Comparison of ENCODE assay signal across 19 cellular contexts in genomic region chr11:73228268-73229134, GRCh38. TPM values are rescaled to one million over a fixed set of nuclear protein-coding genes. Genes with fewer than 3 reads are reported as not detected.
DNase-seq lines count a peak whose midpoint lies in the region; ATAC-seq, FAIRE-seq and TF ChIP-seq lines count a peak whose summit lies in the region.
"Had no signal": no experiment of that assay in that cellular context is flagged by ENCODE, and none has a peak within 500 bp of the region (broad histone marks: within the 10 kb centered on the region; RNA-seq: fewer than 3 reads in every experiment).

No MANE protein-coding gene starts in this region.

- no peaks in the 10 kb centered on the region for H3K9me3 Mint-ChIP-seq in nephron progenitor cell
- H3K9me3 Mint-ChIP-seq: activated T-helper 17 cell treated with anti-CD3 and anti-CD28 coated beads, Interleukin-2, amount 50 U/mL, for 72 hours; CD8-positive, alpha-beta T cell; neural crest cell had no signal

- no peak for TF ChIP-seq EP300 in HepG2 (IDR thresholded peaks at IDR 0.05; ENCODE audit: low read depth in 2 of 2, low read length in 2 of 2)
- TF ChIP-seq EP300 in HepG2 (CRISPR knock-in tag; IDR thresholded peaks at IDR 0.05; ENCODE audit: borderline replicate concordance): no peak
- TF ChIP-seq EP300 in GM12878 (IDR thresholded peaks at IDR 0.05; ENCODE audit: borderline replicate concordance in 1 of 2, control insufficient read depth in 1 of 2, low read depth in 2 of 2, low read length in 2 of 2): no peak

- H3K36me3 ChIP-seq in HepG2 (replicated peaks in 1 of 2; ENCODE audit: control insufficient read depth in 1 of 2, insufficient read depth in 2 of 2, low read length in 2 of 2): no peaks in the 10 kb centered on the region
- H3K36me3 ChIP-seq in right lobe of liver: no peaks in the 10 kb centered on the region
- H3K36me3 ChIP-seq in GM12878 (ENCODE audit: control insufficient read depth in 2 of 2, insufficient read depth in 2 of 2, low read length in 1 of 2): no peaks in the 10 kb centered on the region
- peaks cover 0 to 4% of the 10 kb centered on the region in 2 donors for H3K36me3 ChIP-seq in small intestine (ENCODE audit: control insufficient read depth in 2 of 2, insufficient read depth in 2 of 2, low read length in 2 of 2)
- H3K36me3 ChIP-seq: breast epithelium, SJCRH30 had no signal

- H3K9ac ChIP-seq in HepG2 (ENCODE audit: insufficient read depth, low read depth, low read length) (no peak overlapping the region), GM12878 (ENCODE audit: control insufficient read depth, insufficient read depth, low read length) (no peak overlapping the region)

- POLR2A ChIA-PET in HepG2 (lab: Yijun Ruan, JAX) (no interaction called here), GM12878 (lab: Charles Lee) (no interaction called here)

- H3K4me2 ChIP-seq in HepG2 (ENCODE audit: low read depth, low read length): no peak overlapping the region
- no peak overlapping the region for H3K4me2 ChIP-seq in GM12878 (ENCODE audit: control insufficient read depth, insufficient read depth)

- RAD21 ChIA-PET in GM12878 (lab: Charles Lee; ENCODE audit: unreplicated experiment): no interaction called here

- H3K36me3 Mint-ChIP-seq in nephron progenitor cell (ENCODE audit: low read depth): no peaks in the 10 kb centered on the region
- H3K36me3 Mint-ChIP-seq: CD8-positive, alpha-beta T cell had no signal

- CTCF ChIA-PET in HepG2 (lab: Yijun Ruan, JAX; ENCODE audit: low intra/inter-chr PET ratio, low total read pairs) (no interaction called here), GM12878 (lab: Yijun Ruan, JAX) (no interaction called here)

- peaks cover 24% of the 10 kb centered on the region for H3K4me1 Mint-ChIP-seq in nephron progenitor cell
- H3K4me1 Mint-ChIP-seq: activated T-helper 17 cell treated with anti-CD3 and anti-CD28 coated beads, Interleukin-2, amount 50 U/mL, for 72 hours; neural crest cell had no signal

- H3K4me3 Mint-ChIP-seq in nephron progenitor cell: no peak overlapping the region
- H3K4me3 Mint-ChIP-seq: activated T-helper 17 cell treated with anti-CD3 and anti-CD28 coated beads, Interleukin-2, amount 50 U/mL, for 72 hours; CD8-positive, alpha-beta T cell; neural crest cell had no signal

- intact Hi-C loops in HepG2 (cut with micrococcal nuclease; ENCODE audit: unreplicated experiment) (no loop called here), right lobe of liver (cut with DNase I) (no loop called here), GM12878 (cut with micrococcal nuclease; ENCODE audit: unreplicated experiment) (no loop called here)

- TF ChIP-seq POLR2A in HepG2 (IDR thresholded peaks at IDR 0.05; ENCODE audit: insufficient read depth in 1 of 2, low read depth in 2 of 2, low read length in 2 of 2) (no peak), right lobe of liver (IDR thresholded peaks at IDR 0.05) (no peak), GM12878 (IDR thresholded peaks at IDR 0.05; ENCODE audit: low read depth, low read length) (no peak)

- TF ChIP-seq RAD21 in HepG2 (CRISPR knock-in tag; IDR thresholded peaks at IDR 0.05): no peak
- TF ChIP-seq RAD21 in GM12878 (IDR thresholded peaks at IDR 0.05; ENCODE audit: insufficient read depth, low read depth, low read length): no peak

- no peak overlapping the region for H3K27ac Mint-ChIP-seq in nephron progenitor cell
- H3K27ac Mint-ChIP-seq: activated T-helper 17 cell treated with anti-CD3 and anti-CD28 coated beads, Interleukin-2, amount 50 U/mL, for 72 hours; CD8-positive, alpha-beta T cell had no signal

- peaks cover 9% of the 10 kb centered on the region for H3K4me1 ChIP-seq in HepG2 (ENCODE audit: insufficient read depth, low read length)
- peaks cover 0 to 13% (median 3%) of the 10 kb centered on the region in 4 donors for H3K4me1 ChIP-seq in right lobe of liver
- H3K4me1 ChIP-seq in GM12878 (ENCODE audit: control insufficient read depth, insufficient read depth, low read length): no peaks in the 10 kb centered on the region
- no peaks in the 10 kb centered on the region for H3K4me1 ChIP-seq in small intestine (ENCODE audit: control insufficient read depth in 2 of 2, insufficient read depth in 1 of 2, low read depth in 1 of 2, low read length in 1 of 2)

- no TSS peak for BruUV-seq in HepG2 (replicated peaks; lab: Mats Ljungman, UMichigan)
- no TSS peak for BruUV-seq in GM12878 (replicated peaks; lab: Mats Ljungman, UMichigan)

- H3K4me3 ChIP-seq in HepG2 (replicated peaks in 1 of 3; ENCODE audit: insufficient read depth in 1 of 3, low read depth in 2 of 3, low read length in 3 of 3) (no peak overlapping the region), right lobe of liver (no peak overlapping the region), GM12878 (no peak overlapping the region), small intestine (ENCODE audit: low read depth in 1 of 2, low read length in 2 of 2) (no peak overlapping the region)
- H3K4me3 ChIP-seq: breast epithelium, SJCRH30 had no signal

- H3K27ac ChIP-seq in HepG2 (ENCODE audit: extremely low read length, insufficient read depth, low read length): no peak overlapping the region
- no peak overlapping the region for H3K27ac ChIP-seq in right lobe of liver
- H3K27ac ChIP-seq in GM12878 (ENCODE audit: control insufficient read depth, insufficient read depth): no peak overlapping the region
- H3K27ac ChIP-seq in small intestine (ENCODE audit: low read depth in 1 of 2, low read length in 1 of 2): no peak overlapping the region
- H3K27ac ChIP-seq: SJCRH30 had no signal

- WGBS in HepG2 (ENCODE audit: low lambda C conversion rate): 48% methylated on average over 2 of the region's 4 CpGs
- 70% methylated on average over 2 of the region's 4 CpGs for WGBS in right lobe of liver (ENCODE audit: insufficient coverage, low coverage, low lambda C conversion rate, missing lambda C conversion rate)
- WGBS in GM12878 (ENCODE audit: insufficient coverage, insufficient replicate concordance, low lambda C conversion rate, missing lambda C conversion rate): 23% methylated on average over 4 of the region's 4 CpGs
- 44 to 69% (median 60%) methylated on average over 4 of the region's 4 CpGs for WGBS in small intestine, 3 donors

- H3K79me2 ChIP-seq in HepG2 (ENCODE audit: insufficient read depth, low read length) (no peaks in the 10 kb centered on the region), GM12878 (ENCODE audit: control insufficient read depth, insufficient read depth, low read length) (no peaks in the 10 kb centered on the region)

- no peak for FAIRE-seq in HepG2 (lab: Jason Lieb, UNC)
- no peak for FAIRE-seq in GM12878 (lab: Jason Lieb, UNC)
- no peak for FAIRE-seq in small intestine (lab: Jason Lieb, UNC)
- FAIRE-seq: frontal cortex had no signal

- DNase-seq in HepG2 (ENCODE audit: low spot score): no peak
- DNase-seq in right lobe of liver: no peak
- no peak for DNase-seq in GM12878 (ENCODE audit: low read depth, low spot score)
- DNase-seq in nephron progenitor cell: peak; percentile 11
- DNase-seq in small intestine: no peak
- DNase-seq in SKM-1 (lab: John Stamatoyannopoulos, UW; ENCODE audit: unreplicated experiment): no peak
- DNase-seq: CD8-positive, alpha-beta T cell; Kasumi-1; NCI-H1092; NCI-H2081; SJCRH30 had no signal

- H2AFZ ChIP-seq in HepG2 (ENCODE audit: low read length) (no peak overlapping the region), GM12878 (ENCODE audit: control insufficient read depth, low read depth, low read length) (no peak overlapping the region)

- H3K9me3 ChIP-seq in HepG2 (ENCODE audit: low read length) (no peaks in the 10 kb centered on the region), right lobe of liver (no peaks in the 10 kb centered on the region), GM12878 (replicated peaks; ENCODE audit: control insufficient read depth, insufficient read depth, low read length) (no peaks in the 10 kb centered on the region), small intestine (ENCODE audit: control insufficient read depth, low read depth) (no peaks in the 10 kb centered on the region)
- H3K9me3 ChIP-seq: breast epithelium, SJCRH30 had no signal

- no peak for TF ChIP-seq CTCF in HepG2 (CRISPR knock-in tag; IDR thresholded peaks at IDR 0.05)
- TF ChIP-seq CTCF in right lobe of liver (IDR thresholded peaks at IDR 0.05): no peak
- TF ChIP-seq CTCF in GM12878 (IDR thresholded peaks at IDR 0.05 in 2 of 3, conservative IDR thresholded peaks at IDR 0.05 in 1 of 3; ENCODE audit: control insufficient read depth in 2 of 3, extremely low read depth in 1 of 3, insufficient read depth in 1 of 3, low read depth in 3 of 3, low read length in 3 of 3): no peak
- TF ChIP-seq CTCF in nephron progenitor cell (IDR thresholded peaks at IDR 0.05): no peak

- SMC1A ChIA-PET in GM12878 (lab: Charles Lee; ENCODE audit: uncharacterized antibody, unreplicated experiment): no interaction called here

- H4K20me1 ChIP-seq in HepG2 (ENCODE audit: insufficient read depth, low read length) (no peaks in the 10 kb centered on the region), GM12878 (ENCODE audit: control insufficient read depth, insufficient read depth) (no peaks in the 10 kb centered on the region)

- H3K27me3 ChIP-seq in HepG2 (ENCODE audit: control insufficient read depth in 1 of 2, insufficient read depth in 2 of 2, low read length in 2 of 2) (peaks cover 0 to 4% of the 10 kb centered on the region in 2 experiments; a peak in 2 of 5 replicates), right lobe of liver (no peaks in the 10 kb centered on the region), GM12878 (replicated peaks in 1 of 2; ENCODE audit: control insufficient read depth in 2 of 2, insufficient read depth in 2 of 2, low read length in 1 of 2) (no peaks in the 10 kb centered on the region), small intestine (ENCODE audit: control insufficient read depth in 2 of 2, insufficient read depth in 2 of 2, low read length in 2 of 2) (no peaks in the 10 kb centered on the region)
- H3K27me3 ChIP-seq: breast epithelium, SJCRH30 had no signal

- ATAC-seq in HepG2: no peak
- no peak for ATAC-seq in right lobe of liver
- ATAC-seq in GM12878: no peak
- ATAC-seq in GM21737 (IDR thresholded peaks at IDR 0.05; ENCODE audit: unreplicated experiment): no peak
- ATAC-seq: activated T-helper 17 cell treated with anti-CD3 and anti-CD28 coated beads, Interleukin-2, amount 50 U/mL, for 72 hours; CD8-positive, alpha-beta T cell had no signal

- peaks cover 33% of the 10 kb centered on the region for H3K27me3 Mint-ChIP-seq in nephron progenitor cell (ENCODE audit: low read depth, poor library complexity)
- H3K27me3 Mint-ChIP-seq: activated T-helper 17 cell treated with anti-CD3 and anti-CD28 coated beads, Interleukin-2, amount 50 U/mL, for 72 hours had no signal

- in situ Hi-C loops in HepG2 (cut with HindIII; ENCODE audit: extremely low pct_ligation_motif_present, low pct_unique_long_range_greater_than_20kb): no loop called here
- in situ Hi-C loops in GM12878 (cut with MboI): no loop called here

RNA-seq across cellular contexts. Expression of gene P2RY2, which starts 10.4 kb away (rescaled TPM):
- total RNA-seq in HepG2 (2016; rRNA removed; fragmentation: Illumina TruSeq; extraction: Trizol): 3.0 and 3.1 TPM in 2 replicates
- 0.71 and 0.91 TPM in 2 replicates for total RNA-seq in HepG2 (2016; cell fraction: cytosol; rRNA removed; fragmentation: Illumina TruSeq; extraction: Trizol; ENCODE audit: low read depth)
- total RNA-seq in HepG2 (2016; cell fraction: insoluble cytoplasmic fraction; rRNA removed; fragmentation: Illumina TruSeq; extraction: Trizol): 2.6 and 3.4 TPM in 2 replicates
- 2.5 and 3.7 TPM in 2 replicates for total RNA-seq in HepG2 (2016; cell fraction: membrane; rRNA removed; fragmentation: Illumina TruSeq; extraction: Trizol)
- total RNA-seq in HepG2 (2016; cell fraction: nucleus; rRNA removed; fragmentation: Illumina TruSeq; extraction: Trizol): 2.9 and 3.2 TPM in 2 replicates
- 0.95 and 1.6 TPM in 2 replicates for polyA plus RNA-seq in HepG2 (2011; rRNA removed)
- polyA plus RNA-seq in HepG2 (2011; cell fraction: cytosol; rRNA removed): 1.0 and 1.1 TPM in 2 replicates
- 1.6 TPM in 2 replicates for polyA plus RNA-seq in HepG2 (2011; cell fraction: nucleus; rRNA removed)
- polyA plus RNA-seq in HepG2 (2012): 0.24 and 0.47 TPM in 2 replicates
- polyA plus RNA-seq in HepG2 (2016; cell fraction: cytosol; fragmentation: Illumina TruSeq; extraction: Trizol; ENCODE audit: low read depth): 0.67 and 1.3 TPM in 2 replicates
- polyA plus RNA-seq in HepG2 (2016; cell fraction: insoluble cytoplasmic fraction; fragmentation: Illumina TruSeq; extraction: Trizol; ENCODE audit: low read depth): 2.5 and 3.0 TPM in 2 replicates
- 2.0 and 2.3 TPM in 2 replicates for polyA plus RNA-seq in HepG2 (2016; cell fraction: membrane; fragmentation: Illumina TruSeq; extraction: Trizol; ENCODE audit: low read depth)
- 2.1 and 3.2 TPM in 2 replicates for polyA plus RNA-seq in HepG2 (2016; cell fraction: nucleus; fragmentation: Illumina TruSeq; extraction: Trizol; ENCODE audit: insufficient read depth, low read depth)
- 1.4 and 2.5 TPM in 2 replicates for polyA minus RNA-seq in HepG2 (2011; rRNA and poly(A)+ RNA removed; ENCODE audit: low replicate concordance)
- 0.49 and 1.5 TPM in 2 replicates for polyA minus RNA-seq in HepG2 (2011; cell fraction: cytosol; rRNA and poly(A)+ RNA removed)
- polyA minus RNA-seq in HepG2 (2011; cell fraction: nucleus; rRNA and poly(A)+ RNA removed): 0.77 and 1.1 TPM in 2 replicates
- total RNA-seq in right lobe of liver: 1 to 10 TPM; 2.6 to 5.1 (median 3.5) TPM
- total RNA-seq in GM12878 (2013; cell fraction: nucleolus; rRNA removed): 1.6 and 1.8 TPM in 2 replicates
- 0.05 and 0.17 TPM in 2 replicates for total RNA-seq in GM12878 (2014; rRNA removed)
- not detected in 2 replicates for total RNA-seq in GM12878 (2014; rRNA removed; fragmentation: Illumina TruSeq; extraction: Trizol)
- total RNA-seq in GM12878 (2021): 0.19 and 0.23 TPM in 2 replicates
- not detected for polyA plus RNA-seq in GM12878 (2011; ENCODE audit: low read depth)
- not detected in 2 replicates for polyA plus RNA-seq in GM12878 (2011; rRNA removed)
- not detected in 2 replicates for polyA plus RNA-seq in GM12878 (2011; cell fraction: cytosol; rRNA removed)
- polyA plus RNA-seq in GM12878 (2011; cell fraction: nucleus; rRNA removed): not detected in 2 replicates
- 0.11 TPM in 1 of 2 replicates, not detected in the other for polyA plus RNA-seq in GM12878 (2012)
- polyA plus RNA-seq in GM12878 (2014; fragmentation: Illumina TruSeq; extraction: Trizol): 0.03 TPM in 1 of 2 replicates, not detected in the other
- not detected for polyA plus RNA-seq in GM12878 (2014; fragmentation: Nextera tagmentation; extraction: Ambion mirVana)
- 0.04 TPM in 1 of 2 replicates, not detected in the other for polyA plus RNA-seq in GM12878 (2014; rRNA removed)
- polyA plus RNA-seq in GM12878 (2016; fragmentation: Nextera tagmentation; extraction: Ambion mirVana): not detected
- polyA minus RNA-seq in GM12878 (2011; rRNA and poly(A)+ RNA removed): not detected in 2 replicates
- polyA minus RNA-seq in GM12878 (2011; cell fraction: cytosol; rRNA and poly(A)+ RNA removed): not detected in 2 replicates
- not detected in 2 replicates for polyA minus RNA-seq in GM12878 (2011; cell fraction: nucleus; rRNA and poly(A)+ RNA removed)
- 1 to 10 TPM; 4.1 to 6.5 (median 4.7) TPM for polyA plus RNA-seq in small intestine
- total RNA-seq: activated T-helper 17 cell treated with anti-CD3 and anti-CD28 coated beads, Interleukin-2, amount 50 U/mL, for 72 hours; CD8-positive, alpha-beta T cell; frontal cortex; SJCRH30 had no signal

RNA-seq across cellular contexts. Expression of gene P2RY6, which starts 43.6 kb away (rescaled TPM):
- total RNA-seq in HepG2 (2016; rRNA removed; fragmentation: Illumina TruSeq; extraction: Trizol) (0.11 and 0.29 TPM in 2 replicates), right lobe of liver (1 to 10 TPM in 1 of 6 experiments, under 1 TPM in 5; 0.24 to 1.8 (median 0.62) TPM), GM12878 (2014; rRNA removed) (0.23 TPM in 1 of 2 replicates, not detected in the other), GM12878 (2014; rRNA removed; fragmentation: Illumina TruSeq; extraction: Trizol) (0.14 TPM in 1 of 2 replicates, not detected in the other), GM12878 (2021) (0.21 and 0.66 TPM in 2 replicates)
- total RNA-seq in HepG2 (2016; cell fraction: cytosol; rRNA removed; fragmentation: Illumina TruSeq; extraction: Trizol; ENCODE audit: low read depth): 0.10 TPM in 1 of 2 replicates, not detected in the other
- total RNA-seq in HepG2 (2016; cell fraction: insoluble cytoplasmic fraction; rRNA removed; fragmentation: Illumina TruSeq; extraction: Trizol): 0.13 and 0.27 TPM in 2 replicates
- not detected in 2 replicates for total RNA-seq in HepG2 (2016; cell fraction: membrane; rRNA removed; fragmentation: Illumina TruSeq; extraction: Trizol)
- total RNA-seq in HepG2 (2016; cell fraction: nucleus; rRNA removed; fragmentation: Illumina TruSeq; extraction: Trizol): not detected in 2 replicates
- polyA plus RNA-seq in HepG2 (2011; rRNA removed) (0.09 and 0.29 TPM in 2 replicates), GM12878 (2011; rRNA removed) (not detected in 2 replicates), GM12878 (2014; fragmentation: Illumina TruSeq; extraction: Trizol) (0.10 TPM in 1 of 2 replicates, not detected in the other), GM12878 (2014; fragmentation: Nextera tagmentation; extraction: Ambion mirVana) (under 1 TPM in 1 of 2 experiments, not detected in 1; 0.05 TPM), GM12878 (2014; rRNA removed) (0.52 and 0.90 TPM in 2 replicates), GM12878 (2016; fragmentation: Nextera tagmentation; extraction: Ambion mirVana) (under 1 TPM in 1 of 2 experiments, not detected in 1; 0.24 TPM), small intestine (1 to 10 TPM in 2 of 3 donors, under 1 TPM in 1; 0.67 to 4.3 (median 1.9) TPM)
- polyA plus RNA-seq in HepG2 (2011; cell fraction: cytosol; rRNA removed): 0.10 and 0.12 TPM in 2 replicates
- polyA plus RNA-seq in HepG2 (2011; cell fraction: nucleus; rRNA removed): 0.05 and 0.35 TPM in 2 replicates
- 0.24 TPM in 1 of 2 replicates, not detected in the other for polyA plus RNA-seq in HepG2 (2012)
- polyA plus RNA-seq in HepG2 (2016; cell fraction: cytosol; fragmentation: Illumina TruSeq; extraction: Trizol; ENCODE audit: low read depth): 0.05 and 0.06 TPM in 2 replicates
- polyA plus RNA-seq in HepG2 (2016; cell fraction: insoluble cytoplasmic fraction; fragmentation: Illumina TruSeq; extraction: Trizol; ENCODE audit: low read depth): 0.10 and 0.20 TPM in 2 replicates
- 0.10 and 0.17 TPM in 2 replicates for polyA plus RNA-seq in HepG2 (2016; cell fraction: membrane; fragmentation: Illumina TruSeq; extraction: Trizol; ENCODE audit: low read depth)
- polyA plus RNA-seq in HepG2 (2016; cell fraction: nucleus; fragmentation: Illumina TruSeq; extraction: Trizol; ENCODE audit: insufficient read depth, low read depth): 0.36 and 0.41 TPM in 2 replicates
- 0.40 and 1.7 TPM in 2 replicates for polyA minus RNA-seq in HepG2 (2011; rRNA and poly(A)+ RNA removed; ENCODE audit: low replicate concordance)
- not detected in 2 replicates for polyA minus RNA-seq in HepG2 (2011; cell fraction: cytosol; rRNA and poly(A)+ RNA removed)
- 0.12 and 0.26 TPM in 2 replicates for polyA minus RNA-seq in HepG2 (2011; cell fraction: nucleus; rRNA and poly(A)+ RNA removed)
- total RNA-seq in GM12878 (2013; cell fraction: nucleolus; rRNA removed): 0.21 TPM in 1 of 2 replicates, not detected in the other
- not detected for polyA plus RNA-seq in GM12878 (2011; ENCODE audit: low read depth)
- not detected in 2 replicates for polyA plus RNA-seq in GM12878 (2011; cell fraction: cytosol; rRNA removed)
- 0.15 and 0.35 TPM in 2 replicates for polyA plus RNA-seq in GM12878 (2011; cell fraction: nucleus; rRNA removed)
- polyA plus RNA-seq in GM12878 (2012): 0.12 and 0.15 TPM in 2 replicates
- polyA minus RNA-seq in GM12878 (2011; rRNA and poly(A)+ RNA removed): not detected in 2 replicates
- not detected in 2 replicates for polyA minus RNA-seq in GM12878 (2011; cell fraction: cytosol; rRNA and poly(A)+ RNA removed)
- not detected in 2 replicates for polyA minus RNA-seq in GM12878 (2011; cell fraction: nucleus; rRNA and poly(A)+ RNA removed)
- total RNA-seq: activated T-helper 17 cell treated with anti-CD3 and anti-CD28 coated beads, Interleukin-2, amount 50 U/mL, for 72 hours; CD8-positive, alpha-beta T cell; dermis blood vessel endothelial cell; HT-29; neural crest cell; SJCRH30; T-helper 2 cell treated with Interferon-gamma antibody and Interleukin-4, amounts not matched to agents 100 ng/mL and 5 ng/mL, for 36 hours had no signal

Comparison
In these comparisons a context has a peak if more than half of its experiments do, and no peak if none do; other contexts are left out.
1. Of the 75 proteins assayed by ChIP-seq in both HepG2 and GM12878: peak only in HepG2: none; only in GM12878: none; in both: ZNF24; in neither: 74.